ENCODE assay signal across 8 cellular contexts in genomic region chr7:93921607-93922446, GRCh38. TPM values are rescaled to one million over a fixed set of nuclear protein-coding genes. Genes with fewer than 3 reads are reported as not detected.
A peak's percentile ranks its signal among the peaks of the same experiment; 100 is the strongest.
DNase-seq lines count a peak whose midpoint lies in the region; ATAC-seq and TF ChIP-seq lines count a peak whose summit lies in the region.

GNG11 (plus strand) TSS chr7:93921735; CDS start chr7:93922138, 403 bp downstream.

- H3K4me3 Mint-ChIP-seq in glutamatergic neuron (ENCODE audit: unreplicated experiment): peak within 1 kb of the TSS; percentile 71

- ATAC-seq in activated naive CD4-positive, alpha-beta T cell treated with anti-CD3 and anti-CD28 coated beads, Interleukin-2, amount 50 U/mL, for 72 hours: peak; percentile 69 to 84

- H3K36me3 Mint-ChIP-seq in activated naive CD4-positive, alpha-beta T cell treated with anti-CD3 and anti-CD28 coated beads, Interleukin-2, amount 50 U/mL, for 72 hours: no peaks in the 10 kb centered on the region
- H3K36me3 Mint-ChIP-seq in glutamatergic neuron (ENCODE audit: unreplicated experiment): no peaks in the 10 kb centered on the region

- no peak for TF ChIP-seq CTCF in glutamatergic neuron (IDR thresholded peaks at IDR 0.05; ENCODE audit: partially characterized antibody, unreplicated experiment)

- H3K36me3 ChIP-seq in HAP-1 (replicated peaks): no peaks in the 10 kb centered on the region
- H3K36me3 ChIP-seq in neuron (ENCODE audit: insufficient read depth, low read length): peaks cover 9% of the 10 kb centered on the region

- H3K4me3 ChIP-seq in HAP-1 (peak within 1 kb of the TSS; percentile 28), neuron (ENCODE audit: low read length) (peak within 1 kb of the TSS; percentile 94)

- in situ Hi-C loops in HAP-1 (cut with MboI; ENCODE audit: low sequenced_read_pairs): no loop called here

- no peaks in the 10 kb centered on the region for H3K27me3 Mint-ChIP-seq in glutamatergic neuron (ENCODE audit: unreplicated experiment)

- peak within 1 kb of the TSS; percentile 97 for H2AFZ ChIP-seq in neuron (ENCODE audit: low read depth, low read length)

- H3K4me1 Mint-ChIP-seq in glutamatergic neuron (ENCODE audit: low read depth, unreplicated experiment): peaks cover 3% of the 10 kb centered on the region

- no peak within 1 kb of the TSS for H3K27ac Mint-ChIP-seq in activated naive CD4-positive, alpha-beta T cell treated with anti-CD3 and anti-CD28 coated beads, Interleukin-2, amount 50 U/mL, for 72 hours
- H3K27ac Mint-ChIP-seq in glutamatergic neuron (ENCODE audit: unreplicated experiment): no peak within 1 kb of the TSS

- H3K9me3 Mint-ChIP-seq in activated naive CD4-positive, alpha-beta T cell treated with anti-CD3 and anti-CD28 coated beads, Interleukin-2, amount 50 U/mL, for 72 hours: no peaks in the 10 kb centered on the region
- no peaks in the 10 kb centered on the region for H3K9me3 Mint-ChIP-seq in glutamatergic neuron (ENCODE audit: unreplicated experiment)

- H3K4me1 ChIP-seq in HAP-1 (peaks cover 6% of the 10 kb centered on the region; the same call in 1 of the 2 replicates), neuron (ENCODE audit: insufficient read depth, low read length) (peaks cover 24% of the 10 kb centered on the region)

- H3K9me3 ChIP-seq in HAP-1: no peaks in the 10 kb centered on the region
- H3K9me3 ChIP-seq in neuron (ENCODE audit: low read length): no peaks in the 10 kb centered on the region

- DNase-seq in DMS 273 (lab: John Stamatoyannopoulos, UW; ENCODE audit: unreplicated experiment) (peak; percentile 67), DMS 273 treated with DMSO at 0.1 percent for 48 hours (lab: John Stamatoyannopoulos, UW) (no peak), HAP-1 (ENCODE audit: low spot score in 2 of 2) (peak; percentile 17 to 69), NCI-H1105 treated with DMSO at 0.1 percent for 48 hours (lab: John Stamatoyannopoulos, UW) (peak; percentile 17), glutamatergic neuron (peak; percentile 71), ureter (ENCODE audit: low spot score) (peak; percentile 72)
- DNase-seq in activated naive CD4-positive, alpha-beta T cell treated with anti-CD3 and anti-CD28 coated beads, Interleukin-2, amount 50 U/mL, for 72 hours (ENCODE audit: low spot score in 2 of 2): peak in 1 of 2 donors; percentile 43

- H3K27me3 ChIP-seq in HAP-1 (ENCODE audit: low read depth) (no peaks in the 10 kb centered on the region), neuron (ENCODE audit: insufficient read depth, low read length) (no peaks in the 10 kb centered on the region)

RNA-seq across cellular contexts. Expression of gene GNG11, which starts in this region (rescaled TPM):
- not detected for total RNA-seq in activated naive CD4-positive, alpha-beta T cell treated with anti-CD3 and anti-CD28 coated beads, Interleukin-2, amount 50 U/mL, for 72 hours
- 0.56 TPM for total RNA-seq in glutamatergic neuron (ENCODE audit: unreplicated experiment)
- 9.1 TPM for total RNA-seq in ureter

Comparison
In these comparisons a context has a peak if more than half of its experiments do, and no peak if none do; other contexts are left out.
1. Peak in ATAC-seq in activated naive CD4-positive, alpha-beta T cell treated with anti-CD3 and anti-CD28 coated beads, Interleukin-2, amount 50 U/mL, for 72 hours; RNA of the gene not detected or under 1 TPM.
2. Peak in DNase-seq in glutamatergic neuron; RNA of the gene not detected or under 1 TPM.